In genomic region chr11:66126064-66126463, GRCh38 we compare ENCODE assay signal across 8 cellular contexts. TPM values are rescaled to one million over a fixed set of nuclear protein-coding genes. Genes with fewer than 3 reads are reported as not detected.
A peak's percentile ranks its signal among the peaks of the same experiment; 100 is the strongest.
DNase-seq lines count a peak whose midpoint lies in the region; ATAC-seq and TF ChIP-seq lines count a peak whose summit lies in the region.

No MANE protein-coding gene starts in this region.

- peak overlapping the region; percentile 99 for H3K27ac Mint-ChIP-seq in CD8-positive, alpha-beta T cell
- peak overlapping the region; percentile 95 for H3K27ac Mint-ChIP-seq in activated naive CD8-positive, alpha-beta T cell treated with anti-CD3 and anti-CD28 coated beads for 36 hours

- peaks cover 69% of the 10 kb centered on the region for H3K4me1 ChIP-seq in CD8-positive, alpha-beta T cell (ENCODE audit: insufficient read depth, low read length)
- H3K4me1 ChIP-seq in mucosa of stomach (ENCODE audit: control insufficient read depth, insufficient read depth, low read length), result peaks cover 43% of the 10 kb centered on the region

- no peak for TF ChIP-seq CTCF in CD8-positive, alpha-beta T cell (IDR thresholded peaks at IDR 0.05)

- no peaks in the 10 kb centered on the region for H3K36me3 ChIP-seq in CD8-positive, alpha-beta T cell (ENCODE audit: insufficient read depth, low read length)
- H3K36me3 ChIP-seq in mucosa of stomach (ENCODE audit: control insufficient read depth, insufficient read depth, low read length), result no peaks in the 10 kb centered on the region

- H3K4me3 ChIP-seq in CD8-positive, alpha-beta T cell (ENCODE audit: low read depth, low read length), result no peak overlapping the region
- H3K4me3 ChIP-seq in mucosa of stomach (ENCODE audit: low read length), result no peak overlapping the region

- no peaks in the 10 kb centered on the region for H3K9me3 ChIP-seq in CD8-positive, alpha-beta T cell (ENCODE audit: low read length)
- no peaks in the 10 kb centered on the region for H3K9me3 ChIP-seq in mucosa of stomach (ENCODE audit: control insufficient read depth, low read length)

- H3K9ac ChIP-seq in mucosa of stomach (ENCODE audit: low read length), result peak overlapping the region; percentile 47

- POLR2A ChIA-PET in CD8-positive, alpha-beta T cell (lab: Charles Lee), result interaction anchor here (1.1 to 2.0 kb wide), 4 partner anchors 10 to 56 kb away, joined by 4 to 11 read pairs (median 7); partner anchors contain the start of gene PACS1

- no peak overlapping the region for H3K27ac ChIP-seq in CD8-positive, alpha-beta T cell (ENCODE audit: low read depth, low read length)

- H3K36me3 Mint-ChIP-seq in CD8-positive, alpha-beta T cell, result peaks cover 3% of the 10 kb centered on the region
- peaks cover 10% of the 10 kb centered on the region for H3K36me3 Mint-ChIP-seq in activated naive CD8-positive, alpha-beta T cell treated with anti-CD3 and anti-CD28 coated beads for 36 hours

- ATAC-seq in CD8-positive, alpha-beta T cell, result no peak
- peak; percentile 47 for ATAC-seq in HG02642 (IDR thresholded peaks at IDR 0.05; ENCODE audit: poor library complexity, unreplicated experiment)
- ATAC-seq in HG02763 (IDR thresholded peaks at IDR 0.05; ENCODE audit: unreplicated experiment), result no peak
- no peak for ATAC-seq in GM18873 (IDR thresholded peaks at IDR 0.05; ENCODE audit: low FRiP score, unreplicated experiment)

- DNase-seq in CD8-positive, alpha-beta T cell, result no peak
- no peak for DNase-seq in activated naive CD8-positive, alpha-beta T cell treated with anti-CD3 and anti-CD28 coated beads for 36 hours
- DNase-seq in AML-193 (lab: John Stamatoyannopoulos, UW), result no peak
- no peak for DNase-seq in 8988T

- peak overlapping the region; percentile 78 for H3K4me3 Mint-ChIP-seq in CD8-positive, alpha-beta T cell
- H3K4me3 Mint-ChIP-seq in activated naive CD8-positive, alpha-beta T cell treated with anti-CD3 and anti-CD28 coated beads for 36 hours, result peak overlapping the region; percentile 76

- H3K27me3 Mint-ChIP-seq in CD8-positive, alpha-beta T cell (ENCODE audit: low read depth), result no peaks in the 10 kb centered on the region
- H3K27me3 Mint-ChIP-seq in activated naive CD8-positive, alpha-beta T cell treated with anti-CD3 and anti-CD28 coated beads for 36 hours, result no peaks in the 10 kb centered on the region

- peaks cover 80% of the 10 kb centered on the region for H3K4me1 Mint-ChIP-seq in CD8-positive, alpha-beta T cell (ENCODE audit: low read depth)
- peaks cover 68% of the 10 kb centered on the region for H3K4me1 Mint-ChIP-seq in activated naive CD8-positive, alpha-beta T cell treated with anti-CD3 and anti-CD28 coated beads for 36 hours

- intact Hi-C loops in CD8-positive, alpha-beta T cell (cut with DNase I, micrococcal nuclease), result loop anchor here (1.0 to 2.0 kb wide), 6 partner anchors 8 to 57 kb away; partner anchors contain the start of gene PACS1 (in 1 of the 2)

- no peaks in the 10 kb centered on the region for H3K9me3 Mint-ChIP-seq in CD8-positive, alpha-beta T cell
- H3K9me3 Mint-ChIP-seq in activated naive CD8-positive, alpha-beta T cell treated with anti-CD3 and anti-CD28 coated beads for 36 hours, result no peaks in the 10 kb centered on the region

- H3K27me3 ChIP-seq in CD8-positive, alpha-beta T cell (ENCODE audit: insufficient read depth, low read length), result no peaks in the 10 kb centered on the region
- no peaks in the 10 kb centered on the region for H3K27me3 ChIP-seq in mucosa of stomach (ENCODE audit: control insufficient read depth, insufficient read depth, low read length)

- CTCF ChIA-PET in CD8-positive, alpha-beta T cell (lab: Charles Lee), result interaction anchor here (1.0 to 4.9 kb wide), 14 partner anchors 8 to 421 kb away, joined by 3 to 53 read pairs (median 4); partner anchors contain the start of genes PACS1 and SF3B2

RNA-seq across cellular contexts. Expression of gene PACS1, which starts 56.0 kb away (rescaled TPM):
- total RNA-seq in CD8-positive, alpha-beta T cell, result 100 to 1,000 TPM; 161 to 176 TPM
- 10 to 100 TPM; 58.4 to 61.4 TPM for total RNA-seq in activated naive CD8-positive, alpha-beta T cell treated with anti-CD3 and anti-CD28 coated beads for 36 hours
